ENCODE assay signal across 8 cellular contexts in the genomic region with DNA sequence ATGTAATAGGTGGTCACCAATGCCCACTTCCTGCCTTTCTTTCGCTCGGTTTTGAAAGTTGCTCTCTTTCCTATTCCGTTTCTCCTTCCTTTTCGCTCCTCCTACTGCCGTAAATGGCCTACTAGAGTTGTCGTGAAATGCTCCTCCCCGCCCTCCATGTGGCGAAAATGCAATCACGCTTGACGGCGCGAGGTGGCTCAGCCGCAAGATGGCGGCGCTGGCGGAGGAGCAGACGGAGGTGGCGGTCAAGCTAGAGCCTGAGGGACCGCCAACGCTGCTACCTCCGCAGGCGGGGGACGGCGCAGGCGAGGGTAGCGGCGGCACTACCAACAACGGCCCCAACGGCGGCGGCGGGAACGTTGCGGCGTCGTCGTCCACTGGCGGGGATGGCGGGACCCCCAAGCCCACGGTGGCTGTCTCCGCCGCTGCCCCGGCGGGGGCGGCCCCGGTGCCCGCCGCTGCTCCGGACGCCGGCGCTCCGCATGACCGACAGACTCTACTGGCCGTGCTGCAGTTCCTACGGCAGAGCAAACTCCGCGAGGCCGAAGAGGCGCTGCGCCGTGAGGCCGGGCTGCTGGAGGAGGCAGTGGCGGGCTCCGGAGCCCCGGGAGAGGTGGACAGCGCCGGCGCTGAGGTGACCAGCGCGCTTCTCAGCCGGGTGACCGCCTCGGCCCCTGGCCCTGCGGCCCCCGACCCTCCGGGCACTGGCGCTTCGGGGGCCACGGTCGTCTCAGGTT. TPM values are rescaled to one million over a fixed set of nuclear protein-coding genes. Genes with fewer than 3 reads are reported as not detected.
DNase-seq lines count a peak whose midpoint lies in the region; ATAC-seq, FAIRE-seq and TF ChIP-seq lines count a peak whose summit lies in the region.

A gene (plus strand): TSS at position 195 of the 737 bp plus-strand sequence. CDS start 14 bp downstream, at position 209.

- no peaks in the 10 kb centered on the region for H3K9me3 Mint-ChIP-seq in nephron

- H3K27me3 Mint-ChIP-seq in nephron (ENCODE audit: low read depth) = no peaks in the 10 kb centered on the region

- H3K4me1 Mint-ChIP-seq in nephron = peaks cover 10% of the 10 kb centered on the region

- H3K4me3 ChIP-seq in MM.1S (ENCODE audit: low read length) (peak within 1 kb of the TSS; percentile 84), fibroblast of the aortic adventitia (ENCODE audit: low read depth, low read length) (peak within 1 kb of the TSS; percentile 86)

- H3K9ac ChIP-seq in MM.1S (ENCODE audit: low read length) = peak within 1 kb of the TSS; percentile 85

- peak within 1 kb of the TSS; percentile 74; the same call in 1 of the 2 replicates for H3K27ac ChIP-seq in MM.1S (ENCODE audit: low read length)

- H3K27ac Mint-ChIP-seq in nephron = peak within 1 kb of the TSS; percentile 72 to 94 (median 81)

- no peaks in the 10 kb centered on the region for H3K36me3 ChIP-seq in MM.1S (replicated peaks; ENCODE audit: insufficient read depth, low read length)

- TF ChIP-seq CTCF in MM.1S (IDR thresholded peaks at IDR 0.05; ENCODE audit: low read length) (no peak), fibroblast of the aortic adventitia (IDR thresholded peaks at IDR 0.05; ENCODE audit: insufficient read depth, low read length) (no peak), nephron (IDR thresholded peaks at IDR 0.05; ENCODE audit: unreplicated experiment in 3 of 3) (no peak)

- H3K4me2 ChIP-seq in MM.1S (ENCODE audit: low read depth, low read length) = peak within 1 kb of the TSS; percentile 57

- peak within 1 kb of the TSS; percentile 75 for H2AFZ ChIP-seq in MM.1S (ENCODE audit: low read length)

- H3K79me2 ChIP-seq in MM.1S (ENCODE audit: low read length) = peaks cover 43% of the 10 kb centered on the region

- no peaks in the 10 kb centered on the region for H4K20me1 ChIP-seq in MM.1S (ENCODE audit: insufficient read depth, low read length)

- no peaks in the 10 kb centered on the region for H3K9me3 ChIP-seq in MM.1S (replicated peaks; ENCODE audit: insufficient read depth, low read length)

- peak; percentile 69 for ATAC-seq in stimulated activated naive CD8-positive, alpha-beta T cell treated with anti-CD3 and anti-CD28 coated beads, Interleukin-15, Interleukin-2, amounts not matched to agents 100 U/mL and 50 U/mL, for 24 hours

- no peaks in the 10 kb centered on the region for H3K9me2 ChIP-seq in MM.1S (replicated peaks; ENCODE audit: insufficient read depth, low read length)

- H3F3A ChIP-seq in MM.1S (ENCODE audit: insufficient read depth, low read length) = peaks cover 4% of the 10 kb centered on the region

- peak; percentile 96 for FAIRE-seq in G401.6 (lab: Jason Lieb, UNC)

- DNase-seq in HCEC 1CT (peak; percentile 95), MM.1S (peak; percentile 97), SHP77 treated with DMSO at 0.1 percent for 48 hours (lab: John Stamatoyannopoulos, UW) (peak; percentile 90), fibroblast of the aortic adventitia (ENCODE audit: low read depth) (peak; percentile 96)
- DNase-seq in activated effector memory CD4-positive, alpha-beta T cell treated with anti-CD3 and anti-CD28 coated beads, Interleukin-2, amount 50 U/mL, for 16 hours = peak; percentile 95
- peak; percentile 90 for DNase-seq in stimulated activated naive CD8-positive, alpha-beta T cell treated with anti-CD3 and anti-CD28 coated beads, Interleukin-15, Interleukin-2, amounts not matched to agents 100 U/mL and 50 U/mL, for 24 hours

- H3K27me3 ChIP-seq in MM.1S (replicated peaks; ENCODE audit: insufficient read depth, low read length) = no peaks in the 10 kb centered on the region

- peak within 1 kb of the TSS; percentile 90 to 95 (median 92) for H3K4me3 Mint-ChIP-seq in nephron

- no peaks in the 10 kb centered on the region for H3K36me3 Mint-ChIP-seq in nephron (ENCODE audit: low read depth)

- H3K4me1 ChIP-seq in MM.1S (ENCODE audit: low read length) = no peaks in the 10 kb centered on the region

RNA-seq across cellular contexts. Expression of the gene that starts here (rescaled TPM):
- total RNA-seq in fibroblast of the aortic adventitia (ENCODE audit: low replicate concordance) = 3.8 and 5.6 TPM in 2 replicates

Comparison
In these comparisons a context has a peak if more than half of its experiments do, and no peak if none do; other contexts are left out.
1. Peak in every context shown above with its lines: DNase-seq, ATAC-seq, H3K4me3 ChIP-seq and H3K27ac ChIP-seq.